16 cellular contexts compared by ENCODE assay signal in the genomic region with DNA sequence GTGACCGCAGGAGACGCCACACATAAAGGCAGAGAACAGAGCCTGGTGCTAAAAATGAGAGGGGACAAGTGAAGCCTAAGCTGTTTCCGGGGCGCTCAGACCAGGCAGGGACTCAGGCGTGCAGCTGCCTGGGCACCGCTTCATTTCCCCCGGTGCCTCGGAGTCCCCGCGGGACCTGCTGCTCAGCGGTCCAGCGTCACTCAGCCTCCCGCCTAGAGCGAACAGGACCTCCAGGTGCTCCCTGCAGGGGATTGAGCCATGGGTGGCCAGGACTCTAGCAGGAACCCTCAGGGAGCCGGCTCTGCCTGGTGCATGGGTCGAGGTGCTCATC. TPM values are rescaled to one million over a fixed set of nuclear protein-coding genes. Genes with fewer than 3 reads are reported as not detected.
DNase-seq lines count a peak whose midpoint lies in the region; ATAC-seq and TF ChIP-seq lines count a peak whose summit lies in the region.
"Had no signal": no experiment of that assay in that cellular context is flagged by ENCODE, and none has a peak within 500 bp of the region (broad histone marks: within the 10 kb centered on the region; RNA-seq: fewer than 3 reads in every experiment).

No MANE protein-coding gene starts in this region.

- TF ChIP-seq CTCF in glutamatergic neuron (IDR thresholded peaks at IDR 0.05; ENCODE audit: partially characterized antibody, unreplicated experiment) = no peak

- peaks cover 18% of the 10 kb centered on the region for H3K9me3 Mint-ChIP-seq in glutamatergic neuron (ENCODE audit: unreplicated experiment)
- no peaks in the 10 kb centered on the region for H3K9me3 Mint-ChIP-seq in stimulated activated memory B cell treated with anti-CD40 and anti-IgM and Interleukin-4, amounts not matched to agents 10 μg/mL and 1 μg/mL and 100 μg/mL, for 72 hours
- H3K9me3 Mint-ChIP-seq: activated naive CD8-positive, alpha-beta T cell treated with anti-CD3 and anti-CD28 coated beads, Interleukin-2, amount 50 U/mL, for 24 hours; T-helper 2 cell treated with Interferon-gamma antibody and Interleukin-4, amounts not matched to agents 5 μg/mL and 100 μg/mL, for 36 hours had no signal

- peak overlapping the region; percentile 85 for H3K27ac Mint-ChIP-seq in glutamatergic neuron (ENCODE audit: unreplicated experiment)
- H3K27ac Mint-ChIP-seq in stimulated activated memory B cell treated with anti-CD40 and anti-IgM and Interleukin-4, amounts not matched to agents 10 μg/mL and 1 μg/mL and 100 μg/mL, for 72 hours = no peak overlapping the region
- H3K27ac Mint-ChIP-seq: activated naive CD8-positive, alpha-beta T cell treated with anti-CD3 and anti-CD28 coated beads, Interleukin-2, amount 50 U/mL, for 24 hours; T-helper 2 cell treated with Interferon-gamma antibody and Interleukin-4, amounts not matched to agents 5 μg/mL and 100 μg/mL, for 36 hours had no signal

- DNase-seq in DMS79 treated with DMSO at 0.1 percent for 48 hours (lab: John Stamatoyannopoulos, UW) (peak; percentile 23), DMS79 (lab: John Stamatoyannopoulos, UW) (no peak), NCI-H2107 (lab: John Stamatoyannopoulos, UW) (peak; percentile 51), glutamatergic neuron (no peak), NCI-H2227 (lab: John Stamatoyannopoulos, UW; ENCODE audit: unreplicated experiment) (no peak), AML-193 (lab: John Stamatoyannopoulos, UW) (no peak)
- DNase-seq: 8988T; activated naive CD8-positive, alpha-beta T cell treated with anti-CD3 and anti-CD28 coated beads, Interleukin-2, amount 50 U/mL, for 24 hours; kidney glomerular epithelial cell; MV-4-11; NK-92 treated with Interleukin-12 subunit alpha and Interleukin-12 subunit beta, amount 100 ng/mL, for 24 hours; occipital lobe; stimulated activated CD4-positive, alpha-beta T cell treated with anti-CD3 and anti-CD28 coated beads, Interleukin-2, amount 100 ng/mL, for 48 hours had no signal

- H3K36me3 Mint-ChIP-seq in glutamatergic neuron (ENCODE audit: unreplicated experiment) = peaks cover 4% of the 10 kb centered on the region
- no peaks in the 10 kb centered on the region for H3K36me3 Mint-ChIP-seq in stimulated activated memory B cell treated with anti-CD40 and anti-IgM and Interleukin-4, amounts not matched to agents 10 μg/mL and 1 μg/mL and 100 μg/mL, for 72 hours

- ATAC-seq in stimulated activated memory B cell treated with anti-CD40 and anti-IgM and Interleukin-4, amounts not matched to agents 10 μg/mL and 1 μg/mL and 100 μg/mL, for 72 hours = peak; percentile 25
- no peak for ATAC-seq in GM19328 (IDR thresholded peaks at IDR 0.05; ENCODE audit: unreplicated experiment)
- ATAC-seq: activated naive CD8-positive, alpha-beta T cell treated with anti-CD3 and anti-CD28 coated beads, Interleukin-2, amount 50 U/mL, for 24 hours had no signal

- peak overlapping the region; percentile 72 for H3K4me3 Mint-ChIP-seq in glutamatergic neuron (ENCODE audit: unreplicated experiment)
- H3K4me3 Mint-ChIP-seq in stimulated activated memory B cell treated with anti-CD40 and anti-IgM and Interleukin-4, amounts not matched to agents 10 μg/mL and 1 μg/mL and 100 μg/mL, for 72 hours = no peak overlapping the region
- H3K4me3 Mint-ChIP-seq: activated naive CD8-positive, alpha-beta T cell treated with anti-CD3 and anti-CD28 coated beads, Interleukin-2, amount 50 U/mL, for 24 hours; T-helper 2 cell treated with Interferon-gamma antibody and Interleukin-4, amounts not matched to agents 5 μg/mL and 100 μg/mL, for 36 hours had no signal

- H3K27me3 Mint-ChIP-seq in glutamatergic neuron (ENCODE audit: unreplicated experiment) = peaks cover 28% of the 10 kb centered on the region
- H3K27me3 Mint-ChIP-seq in stimulated activated memory B cell treated with anti-CD40 and anti-IgM and Interleukin-4, amounts not matched to agents 10 μg/mL and 1 μg/mL and 100 μg/mL, for 72 hours = no peaks in the 10 kb centered on the region
- H3K27me3 Mint-ChIP-seq: activated naive CD8-positive, alpha-beta T cell treated with anti-CD3 and anti-CD28 coated beads, Interleukin-2, amount 50 U/mL, for 24 hours had no signal

- peaks cover 48% of the 10 kb centered on the region for H3K4me1 Mint-ChIP-seq in glutamatergic neuron (ENCODE audit: low read depth, unreplicated experiment)
- H3K4me1 Mint-ChIP-seq in stimulated activated memory B cell treated with anti-CD40 and anti-IgM and Interleukin-4, amounts not matched to agents 10 μg/mL and 1 μg/mL and 100 μg/mL, for 72 hours = peaks cover 30% of the 10 kb centered on the region

RNA-seq across cellular contexts. Expression of a gene that starts 31.0 kb away (rescaled TPM):
- total RNA-seq in glutamatergic neuron (ENCODE audit: unreplicated experiment) = 32.3 TPM

Comparison
In these comparisons a context has a peak if more than half of its experiments do, and no peak if none do; other contexts are left out.
1. DNase-seq: peak in DMS79 treated with DMSO at 0.1 percent for 48 hours (single experiment) and NCI-H2107 (single experiment); none in DMS79 (single experiment), glutamatergic neuron (single experiment), NCI-H2227 (single experiment) and AML-193 (0 of 2).